8 cellular contexts compared by ENCODE assay signal in the genomic region with DNA sequence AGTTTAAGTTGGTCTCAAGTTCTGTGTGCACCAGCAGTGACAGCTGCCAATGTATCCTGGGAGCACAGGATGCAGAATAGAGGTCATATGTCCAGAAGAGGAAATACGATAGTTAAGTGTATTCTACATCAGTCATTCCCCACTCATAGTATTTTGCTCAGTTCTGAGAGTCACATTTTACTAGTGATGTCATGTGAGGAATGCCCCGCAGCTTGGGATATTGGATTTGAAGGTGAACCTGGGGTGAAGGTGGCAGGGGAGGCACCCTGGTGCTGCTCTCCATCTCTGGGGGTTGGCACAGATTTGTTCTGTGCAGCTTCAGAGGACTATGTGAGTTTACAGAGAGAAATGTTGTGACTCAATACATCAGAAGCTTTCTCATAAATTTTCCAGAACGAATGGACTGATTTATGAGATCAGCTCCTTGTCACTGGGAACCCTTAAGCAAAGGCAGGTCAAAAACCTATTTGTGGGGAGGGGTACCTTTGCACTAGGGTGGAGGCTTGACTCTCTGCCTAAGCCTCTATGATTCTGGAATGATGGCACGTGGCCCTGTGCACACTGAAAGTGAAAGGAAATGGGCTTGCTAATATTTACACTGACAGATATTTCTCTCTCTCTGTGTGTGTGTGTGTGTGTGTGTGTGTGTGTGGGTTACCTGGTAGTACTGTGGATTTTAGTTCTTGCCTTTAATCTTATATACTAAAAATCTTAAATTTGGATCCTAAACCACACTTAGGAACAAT.
DNase-seq lines count a peak whose midpoint lies in the region; ATAC-seq and TF ChIP-seq lines count a peak whose summit lies in the region.

No MANE protein-coding gene starts in this region.

- H2AFZ ChIP-seq in OCI-LY7 (ENCODE audit: low read length), result peak overlapping the region; percentile 81; the same call in 1 of the 2 replicates

- H3K36me3 ChIP-seq in OCI-LY7 (ENCODE audit: insufficient read depth, low read length) (no peaks in the 10 kb centered on the region), body of pancreas (replicated peaks in 1 of 2; ENCODE audit: insufficient read depth in 1 of 2, low read depth in 2 of 2) (no peaks in the 10 kb centered on the region), skeletal muscle satellite cell (ENCODE audit: insufficient read depth, low read length) (no peaks in the 10 kb centered on the region), ovary (no peaks in the 10 kb centered on the region)

- H3K4me2 ChIP-seq in OCI-LY7 (ENCODE audit: low read length), result 0 out of 2 replicates have a peak overlapping the region, but pooled peaks have one; percentile 19
- H3K4me2 ChIP-seq in skeletal muscle satellite cell (ENCODE audit: low read length), result peak overlapping the region; percentile 47

- DNase-seq in OCI-LY7 (ENCODE audit: low spot score) (peak; percentile 5), body of pancreas (peak in 2 of 4 donors; percentile 13 to 14), DMS 273 treated with DMSO at 0.1 percent for 48 hours (lab: John Stamatoyannopoulos, UW) (no peak), ovary (no peak), HUDEP-2 (lab: John Stamatoyannopoulos, UW; ENCODE audit: unreplicated experiment in 76 of 76) (no peak)

- ATAC-seq in GM18517 (IDR thresholded peaks at IDR 0.05; ENCODE audit: unreplicated experiment) (peak; percentile 67), HG02588 (IDR thresholded peaks at IDR 0.05; ENCODE audit: unreplicated experiment) (peak; percentile 61), body of pancreas (peak; percentile 47)

- H3K4me3 ChIP-seq in OCI-LY7 (ENCODE audit: low read depth, low read length, poor library complexity, severe bottlenecking) (no peak overlapping the region), body of pancreas (no peak overlapping the region), skeletal muscle satellite cell (ENCODE audit: low read length) (no peak overlapping the region), ovary (no peak overlapping the region)

- TF ChIP-seq EP300 in ovary (IDR thresholded peaks at IDR 0.05), result no peak

- H3K27ac ChIP-seq in OCI-LY7 (ENCODE audit: low read depth, low read length, poor library complexity, severe bottlenecking), result no peak overlapping the region
- no peak overlapping the region for H3K27ac ChIP-seq in body of pancreas
- no peak overlapping the region for H3K27ac ChIP-seq in ovary

- no peak for TF ChIP-seq CTCF in OCI-LY7 (conservative IDR thresholded peaks at IDR 0.05; ENCODE audit: low read length)
- no peak for TF ChIP-seq CTCF in body of pancreas (IDR thresholded peaks at IDR 0.05)
- TF ChIP-seq CTCF in ovary (IDR thresholded peaks at IDR 0.05), result no peak

- no peaks in the 10 kb centered on the region for H3K27me3 ChIP-seq in body of pancreas
- no peaks in the 10 kb centered on the region for H3K27me3 ChIP-seq in skeletal muscle satellite cell (ENCODE audit: control insufficient read depth, insufficient read depth, low read length)
- no peaks in the 10 kb centered on the region for H3K27me3 ChIP-seq in ovary

- POLR2A ChIA-PET in OCI-LY7 (lab: Charles Lee), result interaction anchor here (0.7 to 0.9 kb wide), 2 partner anchors 12 to 538 kb away, joined by 3 read pairs; no protein-coding TSS in a partner anchor

- WGBS in body of pancreas, 2 donors, result 24 to 27% methylated on average over 4 of the region's 4 CpGs
- 38 to 46% (median 41%) methylated on average over 4 of the region's 4 CpGs for WGBS in ovary, 3 donors

- intact Hi-C loops in OCI-LY7 (cut with micrococcal nuclease; ENCODE audit: unreplicated experiment), result no loop called here
- intact Hi-C loops in body of pancreas (cut with DNase I), result no loop called here
- intact Hi-C loops in ovary (cut with DNase I), result no loop called here

- no peaks in the 10 kb centered on the region for H3K79me2 ChIP-seq in OCI-LY7 (ENCODE audit: insufficient read depth, low read depth, low read length)

- BruUV-seq in OCI-LY7 (replicated peaks; lab: Mats Ljungman, UMichigan), result no TSS peak

- CTCF ChIA-PET in OCI-LY7 (lab: Charles Lee; ENCODE audit: unreplicated experiment), result no interaction called here

- no peaks in the 10 kb centered on the region for H3K9me2 ChIP-seq in OCI-LY7 (ENCODE audit: insufficient read depth, low read length)

- TF ChIP-seq POLR2A in body of pancreas (IDR thresholded peaks at IDR 0.05) (no peak), ovary (IDR thresholded peaks at IDR 0.05) (no peak)

- H3K4me1 ChIP-seq in OCI-LY7 (ENCODE audit: insufficient read depth, low read length, poor library complexity, severe bottlenecking) (peaks cover 14% of the 10 kb centered on the region), body of pancreas (no peaks in the 10 kb centered on the region), skeletal muscle satellite cell (ENCODE audit: control insufficient read depth, insufficient read depth, low read length) (peaks cover 3% of the 10 kb centered on the region), ovary (ENCODE audit: insufficient read depth) (no peaks in the 10 kb centered on the region)

- no peak overlapping the region for H3K9ac ChIP-seq in skeletal muscle satellite cell (ENCODE audit: low read depth, low read length)

- H3K9me3 ChIP-seq in OCI-LY7 (ENCODE audit: low read length) (no peaks in the 10 kb centered on the region), body of pancreas (no peaks in the 10 kb centered on the region), skeletal muscle satellite cell (replicated peaks; ENCODE audit: low read length) (no peaks in the 10 kb centered on the region), ovary (no peaks in the 10 kb centered on the region)

- no peaks in the 10 kb centered on the region for H4K20me1 ChIP-seq in OCI-LY7 (ENCODE audit: insufficient read depth, low read length)
